1 cellular context compared by ENCODE assay signal in the genomic region with DNA sequence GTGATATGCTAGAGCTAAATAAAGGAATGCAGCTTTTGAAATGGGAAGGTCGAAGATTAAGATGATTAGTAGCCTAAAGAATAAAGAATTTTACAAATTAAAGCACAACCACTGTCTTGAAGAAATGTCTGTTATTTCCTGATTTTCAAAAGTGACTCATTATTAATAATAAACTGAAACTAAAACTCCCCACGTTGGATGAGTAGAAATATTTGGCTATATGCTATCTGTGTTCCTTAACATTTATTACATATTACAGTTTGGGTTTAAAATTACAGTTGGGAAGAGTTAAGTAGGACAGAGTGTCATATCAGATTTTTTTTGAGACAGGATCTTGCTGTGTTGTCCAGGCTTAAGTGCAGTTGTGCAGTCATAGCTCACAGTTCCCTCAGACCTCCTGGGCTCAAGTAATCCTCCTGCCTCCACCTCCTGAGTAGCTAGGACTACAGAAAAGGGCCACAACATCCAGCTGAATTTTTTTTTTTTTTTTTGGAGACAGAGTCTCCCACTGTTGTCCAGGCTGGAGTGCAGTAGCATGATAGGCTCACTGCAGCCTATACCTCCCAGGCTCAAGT.
TF ChIP-seq lines count a peak whose summit lies in the region.

No MANE protein-coding gene starts in this region.

TF ChIP-seq in HepG2, 621 proteins besides CTCF, POLR2A, EP300 and RAD21:
- TF ChIP-seq HMGA1 (CRISPR knock-in tag; conservative IDR thresholded peaks at IDR 0.05) (no peak), ZNF121 (CRISPR knock-in tag; IDR thresholded peaks at IDR 0.05) (peak; percentile 70)
